ENCODE assay signal across 8 cellular contexts in genomic region chr1:227728059-227728891, GRCh38. TPM values are rescaled to one million over a fixed set of nuclear protein-coding genes. Genes with fewer than 3 reads are reported as not detected.
A peak's percentile ranks its signal among the peaks of the same experiment; 100 is the strongest.
DNase-seq lines count a peak whose midpoint lies in the region; ATAC-seq and TF ChIP-seq lines count a peak whose summit lies in the region.

No MANE protein-coding gene starts in this region.

- H3K4me3 Mint-ChIP-seq in glutamatergic neuron (ENCODE audit: unreplicated experiment) (peak overlapping the region; percentile 83), type B pancreatic cell (peak overlapping the region; percentile 88)

- H3K36me3 ChIP-seq in ovary, result no peaks in the 10 kb centered on the region

- H3K27me3 Mint-ChIP-seq in glutamatergic neuron (ENCODE audit: unreplicated experiment), result peaks cover 8% of the 10 kb centered on the region
- H3K27me3 Mint-ChIP-seq in type B pancreatic cell, result peaks cover 3% of the 10 kb centered on the region

- H3K9me3 Mint-ChIP-seq in glutamatergic neuron (ENCODE audit: unreplicated experiment), result peaks cover 3% of the 10 kb centered on the region
- H3K9me3 Mint-ChIP-seq in type B pancreatic cell, result peaks cover 1% of the 10 kb centered on the region

- H3K36me3 Mint-ChIP-seq in glutamatergic neuron (ENCODE audit: unreplicated experiment), result no peaks in the 10 kb centered on the region
- peaks cover 4% of the 10 kb centered on the region for H3K36me3 Mint-ChIP-seq in type B pancreatic cell

- 0 out of 2 replicates have a peak, but pooled peaks have one; percentile 12 for TF ChIP-seq POLR2A in Raji (IDR thresholded peaks at IDR 0.05; ENCODE audit: insufficient read depth, low read depth, low read length)
- TF ChIP-seq POLR2A in ovary (IDR thresholded peaks at IDR 0.05), result no peak

- no peak for TF ChIP-seq EP300 in ovary (IDR thresholded peaks at IDR 0.05)

- intact Hi-C loops in ovary (cut with DNase I), result loop anchor here in 1 of 4 donors (2.0 kb wide), 1 partner anchor 61 kb away; no protein-coding TSS in a partner anchor

- H3K27ac Mint-ChIP-seq in glutamatergic neuron (ENCODE audit: unreplicated experiment) (no peak overlapping the region), type B pancreatic cell (peak overlapping the region; percentile 64)

- no peaks in the 10 kb centered on the region for H3K9me3 ChIP-seq in ovary

- peak overlapping the region; percentile 44 for H3K4me3 ChIP-seq in Jurkat, Clone E6-1 (ENCODE audit: low read length)
- H3K4me3 ChIP-seq in ovary, result peak overlapping the region; percentile 57

- H3K4me1 Mint-ChIP-seq in glutamatergic neuron (ENCODE audit: low read depth, unreplicated experiment), result peaks cover 7% of the 10 kb centered on the region
- peaks cover 17% of the 10 kb centered on the region for H3K4me1 Mint-ChIP-seq in type B pancreatic cell (ENCODE audit: unreplicated experiment)

- H3K27me3 ChIP-seq in ovary, result no peaks in the 10 kb centered on the region

- peak; percentile 45 for ATAC-seq in GM18868 (IDR thresholded peaks at IDR 0.05; ENCODE audit: unreplicated experiment)

- H3K27ac ChIP-seq in ovary, result peak overlapping the region; percentile 87 to 90

- peaks cover 21% of the 10 kb centered on the region for H3K4me1 ChIP-seq in ovary (ENCODE audit: insufficient read depth)

- DNase-seq in A172 (ENCODE audit: low spot score), result peak; percentile 82
- peak; percentile 36 for DNase-seq in Jurkat, Clone E6-1 (ENCODE audit: low read depth, low spot score)
- peak; percentile 62 for DNase-seq in activated naive CD4-positive, alpha-beta T cell treated with Interleukin-2 at 50 U/mL for 16 hours
- DNase-seq in glutamatergic neuron, result peak; percentile 76
- peak; percentile 82 to 90 (median 84) for DNase-seq in ovary
- no peak for DNase-seq in type B pancreatic cell (ENCODE audit: extremely low spot score, unreplicated experiment)

- WGBS in ovary, 3 donors, result 0 to 1% (median 1%) methylated on average over 13 to 51 of the region's 51 CpGs

- TF ChIP-seq CTCF in glutamatergic neuron (IDR thresholded peaks at IDR 0.05; ENCODE audit: partially characterized antibody, unreplicated experiment) (no peak), ovary (IDR thresholded peaks at IDR 0.05) (no peak), type B pancreatic cell (conservative IDR thresholded peaks at IDR 0.05) (no peak)

RNA-seq across cellular contexts. Expression of gene JMJD4, which starts 6.8 kb away (rescaled TPM):
- 42.8 and 49.1 TPM in 2 replicates for total RNA-seq in A172 (2014; rRNA removed; shearing (Covaris generic))
- polyA plus RNA-seq in Jurkat, Clone E6-1 (2012; ENCODE audit: insufficient read depth, insufficient read length), result 22.3 TPM
- total RNA-seq in glutamatergic neuron (ENCODE audit: unreplicated experiment) (26.6 TPM), ovary (10 to 100 TPM; 23.9 to 28.9 (median 26.4) TPM), type B pancreatic cell (ENCODE audit: low replicate concordance) (23.5 and 25.4 TPM in 2 replicates)
- polyA plus RNA-seq in ovary, result 10 to 100 TPM in 1 of 2 donors, 1 to 10 TPM in 1; 5.9 to 19.9 TPM

RNA-seq across cellular contexts. Expression of gene SNAP47, which starts 7.0 kb away (rescaled TPM):
- total RNA-seq in A172 (2014; rRNA removed; shearing (Covaris generic)), result 89.0 and 105 TPM in 2 replicates
- polyA plus RNA-seq in Jurkat, Clone E6-1 (2012; ENCODE audit: insufficient read depth, insufficient read length), result 32.1 TPM
- total RNA-seq in glutamatergic neuron (ENCODE audit: unreplicated experiment) (34.0 TPM), ovary (100 to 1,000 TPM in 4 of 7 donors, 10 to 100 TPM in 3; 63.5 to 135 (median 106) TPM), type B pancreatic cell (ENCODE audit: low replicate concordance) (32.4 and 46.2 TPM in 2 replicates)
- 10 to 100 TPM; 43.5 to 74.9 TPM for polyA plus RNA-seq in ovary
